1 cellular context compared by ENCODE assay signal in genomic region chr1:111474521-111474920, GRCh38.
TF ChIP-seq lines count a peak whose summit lies in the region.

No MANE protein-coding gene starts in this region.

TF ChIP-seq in HepG2, 621 proteins besides CTCF, POLR2A, EP300 and RAD21:
- TF ChIP-seq ZNF597 (CRISPR knock-in tag; IDR thresholded peaks at IDR 0.05), result no peak
